In the genomic region with DNA sequence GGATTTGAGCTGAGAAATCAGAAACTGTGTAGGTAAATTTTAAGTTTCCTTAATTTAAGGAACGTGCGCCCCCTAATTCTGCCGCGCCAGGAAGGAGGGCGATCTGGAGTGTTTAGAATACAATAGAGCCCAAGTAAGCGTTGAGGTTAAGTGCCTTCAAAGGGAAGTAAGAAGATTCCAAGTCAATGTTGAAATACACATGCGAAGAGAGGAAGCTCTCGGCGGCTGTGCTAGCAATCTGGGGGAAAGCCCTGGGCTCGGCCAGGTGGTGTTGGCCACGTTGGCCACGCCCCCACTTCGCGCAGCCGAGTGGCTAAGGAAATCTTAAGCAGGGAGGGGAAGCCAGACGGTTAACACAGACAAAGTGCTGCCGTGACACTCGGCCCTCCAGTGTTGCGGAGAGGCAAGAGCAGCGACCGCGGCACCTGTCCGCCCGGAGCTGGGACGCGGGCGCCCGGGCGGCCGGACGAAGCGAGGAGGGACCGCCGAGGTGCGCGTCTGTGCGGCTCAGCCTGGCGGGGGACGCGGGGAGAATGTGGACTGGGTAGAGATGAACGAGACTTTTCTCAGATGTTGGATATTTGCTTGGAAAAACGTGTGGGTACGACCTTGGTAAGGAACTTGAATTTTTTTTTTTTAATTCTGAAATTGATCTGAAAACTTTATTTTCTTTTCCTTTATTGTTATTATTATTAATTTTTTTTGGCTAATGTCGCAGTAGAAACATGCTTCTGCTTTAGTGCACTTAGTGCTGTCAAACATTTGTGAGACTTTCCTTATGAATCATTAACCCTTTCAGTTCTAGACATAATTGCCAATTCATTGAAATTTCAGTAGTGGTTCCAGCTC, we compare ENCODE assay signal across 8 cellular contexts. TPM values are rescaled to one million over a fixed set of nuclear protein-coding genes. Genes with fewer than 3 reads are reported as not detected.
DNase-seq lines count a peak whose midpoint lies in the region; ATAC-seq, FAIRE-seq and TF ChIP-seq lines count a peak whose summit lies in the region.

A gene (plus strand): TSS at position 353 of the 849 bp plus-strand sequence. CDS start 218 bp downstream, at position 571.

- DNase-seq in CD14-positive monocyte (ENCODE audit: low spot score) = peak; percentile 91
- peak; percentile 73 for DNase-seq in NCI-H82 treated with DMSO at 0.1 percent for 48 hours (lab: John Stamatoyannopoulos, UW; ENCODE audit: unreplicated experiment)
- peak; percentile 44 to 56 for DNase-seq in activated CD8-positive, alpha-beta memory T cell treated with anti-CD3 and anti-CD28 coated beads for 1 hour (ENCODE audit: extremely low read depth in 1 of 2, low read depth in 1 of 2)
- DNase-seq in H1 (ENCODE audit: low read depth in 1 of 2, low spot score in 2 of 2) = peak; percentile 44 to 82
- peak; percentile 32 for DNase-seq in midbrain (lab: John Stamatoyannopoulos, UW)
- DNase-seq in stimulated activated CD8-positive, alpha-beta memory T cell treated with anti-CD3 and anti-CD28 coated beads, Interleukin-2, amount 100 ng/mL, for 48 hours (ENCODE audit: low read depth in 2 of 2) = peak; percentile 66 to 68

- no peak within 1 kb of the TSS for H3K56ac ChIP-seq in H1 (replicated peaks; ENCODE audit: insufficient read length, low read depth, low read length)

- ATAC-seq in GM19328 (IDR thresholded peaks at IDR 0.05; ENCODE audit: unreplicated experiment) (peak; percentile 75), HG03460 (IDR thresholded peaks at IDR 0.05; ENCODE audit: unreplicated experiment) (peak; percentile 71)

- peak within 1 kb of the TSS; percentile 87 to 93 for H3K4me3 Mint-ChIP-seq in CD14-positive monocyte

- no peak within 1 kb of the TSS for H2BK15ac ChIP-seq in H1 (ENCODE audit: low read length)

- intact Hi-C loops in CD14-positive monocyte (cut with micrococcal nuclease) = loop anchor here (5.0 to 10.0 kb wide), 7 partner anchors 91 to 489 kb away; no protein-coding TSS in a partner anchor

- H4K8ac ChIP-seq in H1 (ENCODE audit: extremely low read depth, insufficient read depth, low read length) = no peak within 1 kb of the TSS; the same call in 1 of the 2 replicates

- H3K9me3 Mint-ChIP-seq in CD14-positive monocyte = no peaks in the 10 kb centered on the region

- TF ChIP-seq CTCF in CD14-positive monocyte (IDR thresholded peaks at IDR 0.05) (no peak), H1 (IDR thresholded peaks at IDR 0.05; ENCODE audit: control extremely low read depth in 1 of 3, insufficient read depth in 1 of 3, low read depth in 1 of 3, low read length in 3 of 3) (peak; percentile 25 to 45 (median 45); a peak in 3 of 4 replicates)

- no peak for TF ChIP-seq POLR2A in H1 (IDR thresholded peaks at IDR 0.05; ENCODE audit: control extremely low read depth in 1 of 2, low read depth in 2 of 2, low read length in 2 of 2)

- H3K9ac ChIP-seq in H1 (replicated peaks in 1 of 4; ENCODE audit: extremely low read depth in 1 of 4, low read depth in 3 of 4, low read length in 3 of 4) = no peak within 1 kb of the TSS

- CTCF ChIA-PET in H1 (lab: Charles Lee; ENCODE audit: partially characterized antibody) = interaction anchor here (0.6 to 2.8 kb wide), 16 partner anchors 8 to 246 kb away, joined by 3 to 18 read pairs (median 4); no protein-coding TSS in a partner anchor

- WGBS in H1 (ENCODE audit: extremely low coverage in 1 of 2, insufficient coverage in 1 of 2, insufficient read length in 1 of 2, insufficient replicate concordance in 2 of 2, low coverage in 1 of 2, low lambda C conversion rate in 2 of 2, missing lambda C conversion rate in 1 of 2), 2 experiments = 2% methylated on average over 42 of the region's 44 CpGs; no CpG with 5 or more reads in 1 of the 2 experiments

- peaks cover 0 to 20% (median 3%) of the 10 kb centered on the region in 4 experiments; a peak in 3 of 7 replicates for H3K27me3 ChIP-seq in H1 (replicated peaks in 1 of 4; ENCODE audit: control insufficient read depth in 3 of 4, extremely low read depth in 1 of 4, insufficient read depth in 3 of 4, low read length in 3 of 4)

- peaks cover 68% of the 10 kb centered on the region for H3K4me1 Mint-ChIP-seq in CD14-positive monocyte

- H2BK120ac ChIP-seq in H1 (replicated peaks; ENCODE audit: low read depth, low read length) = no peak within 1 kb of the TSS

- H3K27ac ChIP-seq in H1 (ENCODE audit: low read depth, low read length) = no peak within 1 kb of the TSS

- no peak within 1 kb of the TSS for H2BK20ac ChIP-seq in H1 (ENCODE audit: low read length)

- no peak within 1 kb of the TSS for H2AK5ac ChIP-seq in H1 (ENCODE audit: low read depth, low read length)

- H2AFZ ChIP-seq in H1 (ENCODE audit: low read length) = peak within 1 kb of the TSS; percentile 94

- no peaks in the 10 kb centered on the region for H3K79me1 ChIP-seq in H1 (ENCODE audit: low read depth, low read length)

- no peak within 1 kb of the TSS for H3K23ac ChIP-seq in H1 (ENCODE audit: insufficient read length)

- H3K4me2 ChIP-seq in H1 (ENCODE audit: insufficient read depth in 1 of 2, low read depth in 2 of 2, low read length in 2 of 2) = peak within 1 kb of the TSS; percentile 64 to 94

- H3K9me3 ChIP-seq in H1 (ENCODE audit: insufficient read depth in 2 of 2, low read depth in 1 of 2, low read length in 1 of 2) = no peaks in the 10 kb centered on the region

- H4K20me1 ChIP-seq in H1 (replicated peaks in 1 of 2; ENCODE audit: control insufficient read depth in 1 of 2, insufficient read depth in 2 of 2, low read length in 2 of 2) = no peaks in the 10 kb centered on the region

- no peak within 1 kb of the TSS for H2BK12ac ChIP-seq in H1 (ENCODE audit: low read depth, low read length)

- H3K4me1 ChIP-seq in H1 (replicated peaks in 1 of 4; ENCODE audit: control insufficient read depth in 3 of 4, insufficient read depth in 4 of 4, low read length in 3 of 4) = peaks cover 5 to 16% (median 10%) of the 10 kb centered on the region in 4 experiments; a peak in 6 of 7 replicates

- no peak within 1 kb of the TSS; the same call in 1 of the 2 replicates for H2BK5ac ChIP-seq in H1 (ENCODE audit: low read depth, low read length)

- H4K5ac ChIP-seq in H1 (ENCODE audit: insufficient read length, low read depth, low read length) = no peak within 1 kb of the TSS

- peak within 1 kb of the TSS; percentile 42 to 68 (median 65) for H3K4me3 ChIP-seq in H1 (ENCODE audit: extremely low read depth in 1 of 4, insufficient read depth in 2 of 4, low read depth in 3 of 4, low read length in 4 of 4)

- no peaks in the 10 kb centered on the region for H3K79me2 ChIP-seq in H1 (ENCODE audit: control insufficient read depth in 1 of 2, insufficient read depth in 2 of 2, low read length in 2 of 2)

- peak within 1 kb of the TSS; percentile 86 to 97 (median 92) for H3K27ac Mint-ChIP-seq in CD14-positive monocyte

- no peak within 1 kb of the TSS for H4K91ac ChIP-seq in H1 (replicated peaks; ENCODE audit: insufficient read length, low read length)

- POLR2A ChIA-PET in H1 (lab: Charles Lee; ENCODE audit: partially characterized antibody) = interaction anchor here (0.6 to 0.8 kb wide), 4 partner anchors 45 to 389 kb away, joined by 3 to 6 read pairs (median 4); no protein-coding TSS in a partner anchor

- peak within 1 kb of the TSS; percentile 76 for H3K18ac ChIP-seq in H1 (ENCODE audit: extremely low read depth, low read length)

- H3K14ac ChIP-seq in H1 (ENCODE audit: insufficient read length) = no peak within 1 kb of the TSS

- no peak for FAIRE-seq in H1 (lab: Jason Lieb, UNC)

- no peaks in the 10 kb centered on the region for H3K36me3 ChIP-seq in H1 (ENCODE audit: control insufficient read depth in 2 of 4, insufficient read depth in 4 of 4, low read length in 3 of 4)

- peak; percentile 52 to 65 for TF ChIP-seq RAD21 in H1 (IDR thresholded peaks at IDR 0.05 in 1 of 2, conservative IDR thresholded peaks at IDR 0.05 in 1 of 2; ENCODE audit: low read depth in 2 of 2, low read length in 2 of 2)

- TF ChIP-seq EP300 in H1 (IDR thresholded peaks at IDR 0.05; ENCODE audit: borderline replicate concordance in 1 of 2, low read depth in 2 of 2, low read length in 2 of 2) = no peak

- H3K36me3 Mint-ChIP-seq in CD14-positive monocyte = peaks cover 2 to 8% of the 10 kb centered on the region in 2 donors

- H3K4ac ChIP-seq in H1 (replicated peaks; ENCODE audit: insufficient read length, low read depth, low read length) = no peak within 1 kb of the TSS

- peaks cover 8% of the 10 kb centered on the region; the same call in 1 of the 2 replicates for H3K23me2 ChIP-seq in H1 (ENCODE audit: low read depth, low read length)

- peaks cover 0 to 3% (median 2%) of the 10 kb centered on the region in 3 donors for H3K27me3 Mint-ChIP-seq in CD14-positive monocyte (ENCODE audit: low read depth in 3 of 3)

TF ChIP-seq in H1, 55 proteins besides CTCF, POLR2A, EP300 and RAD21 (continues in another document):
- TF ChIP-seq, protein P1, sequence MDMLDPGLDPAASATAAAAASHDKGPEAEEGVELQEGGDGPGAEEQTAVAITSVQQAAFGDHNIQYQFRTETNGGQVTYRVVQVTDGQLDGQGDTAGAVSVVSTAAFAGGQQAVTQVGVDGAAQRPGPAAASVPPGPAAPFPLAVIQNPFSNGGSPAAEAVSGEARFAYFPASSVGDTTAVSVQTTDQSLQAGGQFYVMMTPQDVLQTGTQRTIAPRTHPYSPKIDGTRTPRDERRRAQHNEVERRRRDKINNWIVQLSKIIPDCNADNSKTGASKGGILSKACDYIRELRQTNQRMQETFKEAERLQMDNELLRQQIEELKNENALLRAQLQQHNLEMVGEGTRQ (IDR thresholded peaks at IDR 0.05; ENCODE audit: low read length) = 0 out of 2 replicates have a peak, but pooled peaks have one; percentile 12
- peak; percentile 39; the same call in 1 of the 2 replicates for TF ChIP-seq BACH1 (IDR thresholded peaks at IDR 0.05; ENCODE audit: low read length)
- TF ChIP-seq SP2 (IDR thresholded peaks at IDR 0.05; ENCODE audit: low read length) = no peak
- no peak for TF ChIP-seq RBBP5 (IDR thresholded peaks at IDR 0.05; ENCODE audit: borderline replicate concordance, low read depth, low read length)
- TF ChIP-seq EZH2 (IDR thresholded peaks at IDR 0.05; ENCODE audit: low read depth, low read length, severe bottlenecking) = peak; percentile 41
- TF ChIP-seq CEBPB (IDR thresholded peaks at IDR 0.05; ENCODE audit: low read depth, low read length) = no peak
- TF ChIP-seq TBP (IDR thresholded peaks at IDR 0.05; ENCODE audit: low read depth, low read length) = no peak
- TF ChIP-seq POLR2AphosphoS5 (IDR thresholded peaks at IDR 0.05; ENCODE audit: low read depth, low read length) = no peak
- TF ChIP-seq EGR1 (IDR thresholded peaks at IDR 0.05; ENCODE audit: borderline replicate concordance, low read depth, low read length) = no peak

RNA-seq across cellular contexts. Expression of the gene that starts here (rescaled TPM):
- polyA plus RNA-seq in CD14-positive monocyte (1 to 10 TPM; 1.8 to 5.2 TPM), H1 (2011; rRNA removed) (0.17 and 0.21 TPM in 2 replicates)
- total RNA-seq in H1 (2021; fragmentation: NEBNext Ultra II Directional; extraction: Animal tissue kit (Norgen Biotek cat#: 25700)) = 0.74 and 1.1 TPM in 2 replicates
- 0.10 TPM for polyA plus RNA-seq in H1 (2011; cell fraction: cytosol; rRNA removed)
- 0.31 TPM for polyA plus RNA-seq in H1 (2011; cell fraction: nucleus; rRNA removed)
- polyA plus RNA-seq in H1 (2012, experiment 1 of 2) = 0.29 to 0.72 TPM (median 0.37 TPM) in 4 replicates
- polyA plus RNA-seq in H1 (2012, experiment 2 of 2) = 0.35 TPM
- polyA plus RNA-seq in H1 (2013, experiment 1 of 2) = 0.45 TPM
- polyA plus RNA-seq in H1 (2013, experiment 2 of 2) = 0.39 TPM
- 0.35 and 2.6 TPM in 2 replicates for polyA minus RNA-seq in H1 (2011; rRNA and poly(A)+ RNA removed)
- polyA minus RNA-seq in H1 (2011; cell fraction: cytosol; rRNA and poly(A)+ RNA removed) = not detected
- polyA minus RNA-seq in H1 (2011; cell fraction: nucleus; rRNA and poly(A)+ RNA removed) = 0.40 TPM

Comparison
In these comparisons a context has a peak if more than half of its experiments do, and no peak if none do; other contexts are left out.
1. DNase-seq: peak in every context shown above with its lines; median percentile 91 in CD14-positive monocyte; 73 in NCI-H82 treated with DMSO at 0.1 percent for 48 hours; 67 in stimulated activated CD8-positive, alpha-beta memory T cell treated with anti-CD3 and anti-CD28 coated beads, Interleukin-2, amount 100 ng/mL, for 48 hours; 63 in H1; 50 in activated CD8-positive, alpha-beta memory T cell treated with anti-CD3 and anti-CD28 coated beads for 1 hour; 32 in midbrain.